Comparison of ENCODE assay signal across 20 cellular contexts in genomic region chr7:134444961-134445315, GRCh38.
"Had no signal": no experiment of that assay in that cellular context is flagged by ENCODE, and none has a peak within 500 bp of the region (broad histone marks: within the 10 kb centered on the region; RNA-seq: fewer than 3 reads in every experiment).

No MANE protein-coding gene starts in this region.

- H3K27ac ChIP-seq: neural progenitor cell, right lobe of liver had no signal

- H2AFZ ChIP-seq: neural progenitor cell had no signal

- H3K27me3 ChIP-seq: breast epithelium, heart right ventricle, neural progenitor cell, right lobe of liver had no signal

- H3K9ac ChIP-seq: neural progenitor cell had no signal

- H3K4me3 Mint-ChIP-seq: activated CD4-positive, alpha-beta T cell treated with anti-CD3 and anti-CD28 coated beads, Interleukin-2, amount 10 ng/mL, durations not matched to agents 7 days and 5 days; activated CD8-positive, alpha-beta T cell treated with anti-CD3 and anti-CD28 coated beads, Interleukin-2, amount 10 ng/mL, durations not matched to agents 7 days and 5 days; activated naive CD4-positive, alpha-beta T cell treated with anti-CD3 and anti-CD28 coated beads, Interleukin-2, amount 50 U/mL, for 24 hours; naive B cell; neural progenitor cell; stimulated activated naive B cell treated with anti-CD40 and anti-IgM and Interleukin-4, amounts not matched to agents 10 μg/mL and 1 μg/mL and 100 μg/mL, for 72 hours had no signal

- H3K36me3 ChIP-seq: neural progenitor cell had no signal

- H3K4me1 ChIP-seq: breast epithelium, neural progenitor cell, right lobe of liver had no signal

- ATAC-seq: activated CD8-positive, alpha-beta T cell treated with anti-CD3 and anti-CD28 coated beads, Interleukin-2, amount 10 ng/mL, durations not matched to agents 7 days and 5 days; stimulated activated naive B cell treated with anti-CD40 and anti-IgM and Interleukin-4, amounts not matched to agents 10 μg/mL and 1 μg/mL and 100 μg/mL, for 72 hours had no signal

- H3K27ac Mint-ChIP-seq: activated CD8-positive, alpha-beta T cell treated with anti-CD3 and anti-CD28 coated beads, Interleukin-2, amount 10 ng/mL, durations not matched to agents 7 days and 5 days; activated naive CD4-positive, alpha-beta T cell treated with anti-CD3 and anti-CD28 coated beads, Interleukin-2, amount 50 U/mL, for 24 hours; naive B cell; neural progenitor cell; stimulated activated naive B cell treated with anti-CD40 and anti-IgM and Interleukin-4, amounts not matched to agents 10 μg/mL and 1 μg/mL and 100 μg/mL, for 72 hours had no signal

- H3K4me2 ChIP-seq: neural progenitor cell had no signal

- H3K27me3 Mint-ChIP-seq: activated CD4-positive, alpha-beta T cell treated with anti-CD3 and anti-CD28 coated beads, Interleukin-2, amount 10 ng/mL, durations not matched to agents 7 days and 5 days; activated naive CD4-positive, alpha-beta T cell treated with anti-CD3 and anti-CD28 coated beads, Interleukin-2, amount 50 U/mL, for 24 hours; naive B cell; stimulated activated naive B cell treated with anti-CD40 and anti-IgM and Interleukin-4, amounts not matched to agents 10 μg/mL and 1 μg/mL and 100 μg/mL, for 72 hours had no signal

- H3K9me3 Mint-ChIP-seq: activated CD4-positive, alpha-beta T cell treated with anti-CD3 and anti-CD28 coated beads, Interleukin-2, amount 10 ng/mL, durations not matched to agents 7 days and 5 days; activated naive CD4-positive, alpha-beta T cell treated with anti-CD3 and anti-CD28 coated beads, Interleukin-2, amount 50 U/mL, for 24 hours; naive B cell; neural progenitor cell; stimulated activated naive B cell treated with anti-CD40 and anti-IgM and Interleukin-4, amounts not matched to agents 10 μg/mL and 1 μg/mL and 100 μg/mL, for 72 hours had no signal

- H3K4me1 Mint-ChIP-seq: activated CD4-positive, alpha-beta T cell treated with anti-CD3 and anti-CD28 coated beads, Interleukin-2, amount 10 ng/mL, durations not matched to agents 7 days and 5 days; activated naive CD4-positive, alpha-beta T cell treated with anti-CD3 and anti-CD28 coated beads, Interleukin-2, amount 50 U/mL, for 24 hours; naive B cell; neural progenitor cell; stimulated activated naive B cell treated with anti-CD40 and anti-IgM and Interleukin-4, amounts not matched to agents 10 μg/mL and 1 μg/mL and 100 μg/mL, for 72 hours had no signal

- H3K4me3 ChIP-seq: breast epithelium, heart right ventricle, mucosa of descending colon, neural progenitor cell, right lobe of liver had no signal

- FAIRE-seq: astrocyte, frontal cortex had no signal

- H3K9me3 ChIP-seq: breast epithelium, heart right ventricle, mucosa of descending colon, right lobe of liver had no signal

- DNase-seq: activated CD4-positive, alpha-beta T cell treated with anti-CD3 and anti-CD28 coated beads, Interleukin-2, amount 10 ng/mL, durations not matched to agents 7 days and 5 days; activated CD8-positive, alpha-beta memory T cell treated with anti-CD3 and anti-CD28 coated beads, Interleukin-2, amount 50 U/mL, for 48 hours; activated CD8-positive, alpha-beta T cell treated with anti-CD3 and anti-CD28 coated beads, Interleukin-2, amount 10 ng/mL, durations not matched to agents 7 days and 5 days; activated effector memory CD4-positive, alpha-beta T cell treated with Interleukin-2 at 50 U/mL for 16 hours; activated T-cell treated with anti-CD3 and anti-CD28 coated beads, Interleukin-2, amount 50 U/mL, for 48 hours; cerebellar nuclear complex; heart right ventricle; kidney glomerular epithelial cell; mesenchymal stem cell; mucosa of descending colon; naive B cell; right lobe of liver; stimulated activated CD4-positive, alpha-beta T cell treated with anti-CD3 and anti-CD28 coated beads, Interleukin-4, amount 100 ng/mL, for 24 hours; stimulated activated naive B cell treated with anti-CD40 and anti-IgM and Interleukin-4, amounts not matched to agents 10 μg/mL and 1 μg/mL and 100 μg/mL, for 72 hours; T1000 had no signal
